ENCODE assay signal across 1 cellular context in the genomic region with DNA sequence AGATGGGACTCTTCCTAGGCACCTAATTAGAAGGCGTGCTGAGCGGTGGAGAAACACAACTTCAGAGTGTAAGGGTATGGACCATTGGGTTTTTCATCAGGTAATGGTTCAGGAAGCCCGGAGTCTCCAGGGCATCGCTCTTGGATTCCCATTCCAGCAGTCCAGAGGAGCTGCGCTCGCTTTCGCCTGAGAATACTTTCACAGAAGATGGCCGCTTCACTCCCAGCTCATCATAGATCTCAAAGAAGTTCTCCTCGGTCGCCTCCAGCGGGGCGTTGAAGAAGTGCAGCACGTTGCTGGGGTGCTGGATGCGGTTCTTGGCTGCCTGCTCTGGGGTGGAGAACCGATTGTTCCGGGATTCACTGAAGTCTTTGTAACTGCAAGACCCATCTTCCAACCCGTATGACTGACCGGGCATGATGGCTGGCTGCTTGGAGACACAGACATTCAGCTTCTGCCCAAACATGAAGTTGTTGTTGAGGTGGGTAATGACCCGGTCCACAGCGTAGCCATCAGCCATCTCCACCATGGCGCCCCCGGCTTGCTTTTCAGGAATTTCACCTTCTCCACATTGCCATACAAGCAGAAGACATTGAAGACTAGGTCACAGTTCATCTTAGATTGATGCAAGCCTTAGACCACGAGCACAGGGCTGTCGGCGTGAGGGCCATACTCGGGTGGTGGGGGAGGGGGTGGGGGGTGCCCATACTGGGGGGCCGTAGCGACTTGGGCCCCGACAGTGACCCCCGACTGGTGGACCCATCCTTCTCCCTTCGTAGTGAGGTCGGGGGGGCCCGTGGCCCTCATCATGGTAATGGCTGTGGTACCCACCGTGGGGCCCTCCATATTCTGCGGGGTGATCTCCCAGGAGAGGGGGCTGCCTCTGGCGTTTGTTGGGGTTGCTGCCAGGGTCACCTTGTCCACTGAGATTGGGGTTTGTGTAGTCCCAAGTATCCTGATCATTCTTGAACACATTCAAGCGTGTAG.
TF ChIP-seq lines count a peak whose summit lies in the region.

No MANE protein-coding gene starts in this region.

TF ChIP-seq in HepG2, 621 proteins besides CTCF, POLR2A, EP300 and RAD21:
- peak; percentile 11; the same call in 1 of the 2 replicates for TF ChIP-seq STAG1 (CRISPR knock-in tag; IDR thresholded peaks at IDR 0.05)
